ENCODE assay signal across 1 cellular context in genomic region chr16:65745-66144, GRCh38.
TF ChIP-seq lines count a peak whose summit lies in the region.

No MANE protein-coding gene starts in this region.

TF ChIP-seq in HepG2, 621 proteins besides CTCF, POLR2A, EP300 and RAD21 (continued from another document and continues in another):
- TF ChIP-seq ZNF574 (CRISPR knock-in tag; IDR thresholded peaks at IDR 0.05) (0 out of 2 replicates have a peak, but pooled peaks have one; percentile 25), ZNF207 (IDR thresholded peaks at IDR 0.05; ENCODE audit: borderline replicate concordance) (no peak), ZSCAN31 (CRISPR knock-in tag; IDR thresholded peaks at IDR 0.05; ENCODE audit: low read depth) (peak; percentile 82; the same call in 1 of the 2 replicates), HNRNPUL1 (IDR thresholded peaks at IDR 0.05; ENCODE audit: low read depth, low read length) (no peak), ARNT2 (CRISPR knock-in tag; IDR thresholded peaks at IDR 0.05; ENCODE audit: low read depth) (no peak), ATF2 (CRISPR knock-in tag; IDR thresholded peaks at IDR 0.05) (peak; percentile 51; the same call in 1 of the 2 replicates), HMGXB3 (CRISPR knock-in tag; IDR thresholded peaks at IDR 0.05; ENCODE audit: borderline replicate concordance) (no peak), SRSF1 (optimal IDR thresholded peaks at IDR 0.05; ENCODE audit: low read depth, low read length) (no peak), ZNF746 (CRISPR knock-in tag; IDR thresholded peaks at IDR 0.05) (no peak), KDM1A (CRISPR knock-in tag; IDR thresholded peaks at IDR 0.05) (no peak), ZBTB4 (CRISPR knock-in tag; IDR thresholded peaks at IDR 0.05; ENCODE audit: borderline replicate concordance) (no peak), PCBP2 (optimal IDR thresholded peaks at IDR 0.05; ENCODE audit: low read depth, low read length, poor library complexity, severe bottlenecking) (no peak), TRIM22 (IDR thresholded peaks at IDR 0.05) (no peak), TCF12 (IDR thresholded peaks at IDR 0.05) (no peak), TCF12 (CRISPR knock-in tag; IDR thresholded peaks at IDR 0.05) (no peak), LRRFIP1 (CRISPR knock-in tag; conservative IDR thresholded peaks at IDR 0.05) (no peak), HIC2 (CRISPR knock-in tag; IDR thresholded peaks at IDR 0.05; ENCODE audit: low read depth) (peak; percentile 84), ZBTB25 (CRISPR knock-in tag; IDR thresholded peaks at IDR 0.05) (no peak), ZFP1 (CRISPR knock-in tag; IDR thresholded peaks at IDR 0.05) (no peak), ZBTB7B (CRISPR knock-in tag; IDR thresholded peaks at IDR 0.05) (peak; percentile 33; the same call in 1 of the 2 replicates), EEA1 (CRISPR knock-in tag; IDR thresholded peaks at IDR 0.05; ENCODE audit: borderline replicate concordance) (no peak), HES4 (CRISPR knock-in tag; IDR thresholded peaks at IDR 0.05; ENCODE audit: borderline replicate concordance) (no peak), NONO (IDR thresholded peaks at IDR 0.05) (no peak), NONO (CRISPR knock-in tag; conservative IDR thresholded peaks at IDR 0.05) (no peak), ARID2 (CRISPR knock-in tag; IDR thresholded peaks at IDR 0.05; ENCODE audit: borderline replicate concordance) (no peak), RORA (CRISPR knock-in tag; IDR thresholded peaks at IDR 0.05) (no peak), GLMP (CRISPR knock-in tag; IDR thresholded peaks at IDR 0.05; ENCODE audit: borderline replicate concordance) (no peak), NR2C2 (CRISPR knock-in tag; IDR thresholded peaks at IDR 0.05; ENCODE audit: borderline replicate concordance) (no peak), SP140L (CRISPR knock-in tag; IDR thresholded peaks at IDR 0.05; ENCODE audit: borderline replicate concordance) (no peak), ZNF282 (IDR thresholded peaks at IDR 0.05; ENCODE audit: partially characterized antibody) (no peak), POLR2G (IDR thresholded peaks at IDR 0.05; ENCODE audit: low read depth, low read length) (no peak), SRY (CRISPR knock-in tag; IDR thresholded peaks at IDR 0.05) (no peak), PPARG (CRISPR knock-in tag; conservative IDR thresholded peaks at IDR 0.05) (no peak), ZNF354B (CRISPR knock-in tag; IDR thresholded peaks at IDR 0.05) (no peak), ZNF75D (CRISPR knock-in tag; IDR thresholded peaks at IDR 0.05; ENCODE audit: borderline replicate concordance) (no peak), BRF2 (CRISPR knock-in tag; IDR thresholded peaks at IDR 0.05) (peak; percentile 47; the same call in 1 of the 2 replicates), NFIC (IDR thresholded peaks at IDR 0.05; ENCODE audit: low read length) (no peak), ZFYVE20 (CRISPR knock-in tag; IDR thresholded peaks at IDR 0.05; ENCODE audit: borderline replicate concordance, low read depth) (no peak), SIN3B (IDR thresholded peaks at IDR 0.05; ENCODE audit: low read length) (no peak)
